30 cellular contexts compared by ENCODE assay signal in genomic region chr16:49617710-49618330, GRCh38.
"Had no signal": no experiment of that assay in that cellular context is flagged by ENCODE, and none has a peak within 500 bp of the region (broad histone marks: within the 10 kb centered on the region; RNA-seq: fewer than 3 reads in every experiment).

No MANE protein-coding gene starts in this region.

- H3K4me3 ChIP-seq: gastroesophageal sphincter, lower lobe of right lung, ovary, thoracic aorta had no signal

- H3K9me3 ChIP-seq: gastroesophageal sphincter, lower lobe of right lung, ovary, thoracic aorta had no signal

- FAIRE-seq: astrocyte, kidney, TTC549 had no signal

- H3K4me3 Mint-ChIP-seq: activated T-helper 1 cell treated with anti-CD3 and anti-CD28 coated beads, Interleukin-12 subunit alpha, Interleukin-12 subunit beta, Interleukin-2, Interleukin-4 antibody, amounts not matched to agents 30 ng/mL and 10 ng/mL and 1 ng/mL, durations not matched to agents 14 hours and 24 hours and 36 hours; naive thymus-derived CD8-positive, alpha-beta T cell had no signal

- H3K36me3 ChIP-seq: brain microvascular endothelial cell, gastroesophageal sphincter, lower lobe of right lung, ovary, thoracic aorta had no signal

- H3K36me3 Mint-ChIP-seq: naive thymus-derived CD8-positive, alpha-beta T cell had no signal

- ATAC-seq: gastroesophageal sphincter; left colon; lower lobe of right lung; naive thymus-derived CD8-positive, alpha-beta T cell had no signal

- H3K27me3 ChIP-seq: brain microvascular endothelial cell, gastroesophageal sphincter, ovary had no signal

- H3K4me1 Mint-ChIP-seq: naive thymus-derived CD8-positive, alpha-beta T cell had no signal

- H3K27me3 Mint-ChIP-seq: naive thymus-derived CD8-positive, alpha-beta T cell; progenitor cell of endocrine pancreas had no signal

- H3K9me3 Mint-ChIP-seq: activated T-helper 1 cell treated with anti-CD3 and anti-CD28 coated beads, Interleukin-12 subunit alpha, Interleukin-12 subunit beta, Interleukin-2, Interleukin-4 antibody, amounts not matched to agents 30 ng/mL and 10 ng/mL and 1 ng/mL, durations not matched to agents 14 hours and 24 hours and 36 hours; naive thymus-derived CD8-positive, alpha-beta T cell had no signal

- DNase-seq: activated CD4-positive, alpha-beta T cell treated with anti-CD3 and anti-CD28 coated beads for 4 hours; activated CD4-positive, alpha-beta T cell treated with anti-CD3 and anti-CD28 coated beads, Interleukin-2, amount 50 U/mL, for 4 hours; activated gamma-delta T cell treated with Interleukin-2 at 50 U/mL for 16 hours; activated naive CD4-positive, alpha-beta T cell treated with anti-CD3 and anti-CD28 coated beads, Interleukin-2, amount 50 U/mL, for 16 hours; activated T-cell treated with anti-CD3 and anti-CD28 coated beads, Interleukin-2, amount 50 U/mL, for 1 hour; amniotic stem cell; brain microvascular endothelial cell; central memory CD4-positive, alpha-beta T cell; dermis blood vessel endothelial cell; effector CD8-positive, alpha-beta T cell; erythroblast; hippocampal formation; kidney; left colon; lower lobe of right lung; mesenchymal stem cell; naive thymus-derived CD8-positive, alpha-beta T cell; retina; stimulated activated CD4-positive, alpha-beta T cell treated with anti-CD3 and anti-CD28 coated beads, Interleukin-2, amount 100 ng/mL, for 48 hours; stimulated activated naive CD4-positive, alpha-beta T cell treated with Interleukin-2 at 50 U/mL for 16 hours; T-helper 9 cell; trophoblast cell had no signal

- H3K27ac ChIP-seq: brain microvascular endothelial cell, gastroesophageal sphincter, lower lobe of right lung, thoracic aorta, VCaP had no signal

- H3K27ac Mint-ChIP-seq: activated T-helper 1 cell treated with anti-CD3 and anti-CD28 coated beads, Interleukin-12 subunit alpha, Interleukin-12 subunit beta, Interleukin-2, Interleukin-4 antibody, amounts not matched to agents 30 ng/mL and 10 ng/mL and 1 ng/mL, durations not matched to agents 14 hours and 24 hours and 36 hours; naive thymus-derived CD8-positive, alpha-beta T cell; progenitor cell of endocrine pancreas had no signal
